8 cellular contexts compared by ENCODE assay signal in the genomic region with DNA sequence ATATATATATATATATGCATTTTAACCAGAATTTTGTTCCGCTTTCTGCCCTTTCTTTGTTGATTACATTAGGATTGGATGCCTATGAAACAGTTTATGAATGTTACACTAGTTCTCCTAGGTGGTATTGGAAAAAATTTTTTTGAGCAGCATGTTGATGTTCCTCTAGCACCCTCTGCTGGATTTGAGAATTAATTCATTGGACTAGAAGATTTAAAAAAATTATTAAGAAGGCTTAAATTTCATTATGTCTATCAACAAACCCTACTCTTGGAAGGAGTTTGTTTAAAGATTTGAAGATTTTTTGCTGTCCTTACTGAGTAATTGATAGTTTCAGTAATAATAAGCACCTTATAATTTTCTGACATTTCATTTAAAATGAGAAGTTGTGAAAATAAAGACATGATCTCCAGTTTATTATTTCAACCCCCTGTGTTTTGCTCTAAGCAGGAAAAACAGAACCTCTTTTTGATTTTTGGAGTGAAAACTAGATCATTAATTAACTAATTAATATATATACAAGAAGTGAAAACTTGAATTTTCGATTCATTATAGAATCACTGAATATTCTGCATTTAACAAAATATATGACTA.
DNase-seq lines count a peak whose midpoint lies in the region; ATAC-seq, FAIRE-seq and TF ChIP-seq lines count a peak whose summit lies in the region.

No MANE protein-coding gene starts in this region.

- 34 to 45% methylated on average over 2 of the region's 2 CpGs for WGBS in pancreas, 2 donors
- WGBS in testis, 2 donors = 45 to 75% methylated on average over 2 of the region's 2 CpGs

- H3K4me1 ChIP-seq in OCI-LY1 (ENCODE audit: insufficient read depth, low read length, severe bottlenecking) (no peaks in the 10 kb centered on the region), pancreas (peaks cover 6 to 13% (median 9%) of the 10 kb centered on the region in 3 donors), testis (no peaks in the 10 kb centered on the region)

- TF ChIP-seq POLR2A in testis (IDR thresholded peaks at IDR 0.05) = no peak
- no peak for TF ChIP-seq POLR2A in GM12891 (IDR thresholded peaks at IDR 0.05; ENCODE audit: low read depth, low read length)

- peak; percentile 29 for DNase-seq in DMS114 treated with DMSO at 0.1 percent for 48 hours (lab: John Stamatoyannopoulos, UW; ENCODE audit: unreplicated experiment)
- peak; percentile 13 for DNase-seq in HT1080 (ENCODE audit: low read depth)
- peak; percentile 25 for DNase-seq in epidermal melanocyte (ENCODE audit: insufficient read length, low spot score)
- no peak for DNase-seq in pancreas
- no peak for DNase-seq in activated T-cell treated with anti-CD3 and anti-CD28 coated beads, Interleukin-2, amount 50 U/mL, for 1 hour
- DNase-seq in testis = no peak
- no peak for DNase-seq in GM12891 (ENCODE audit: insufficient read length, low spot score)

- no peak overlapping the region for H3K9ac ChIP-seq in OCI-LY1 (ENCODE audit: low read length)

- H3K9me2 ChIP-seq in OCI-LY1 (ENCODE audit: low read depth, low read length) = no peaks in the 10 kb centered on the region

- H3K4me2 ChIP-seq in OCI-LY1 (ENCODE audit: low read length) = no peak overlapping the region

- no peaks in the 10 kb centered on the region for H3K9me3 ChIP-seq in OCI-LY1 (ENCODE audit: low read length)
- H3K9me3 ChIP-seq in pancreas = no peaks in the 10 kb centered on the region
- no peaks in the 10 kb centered on the region for H3K9me3 ChIP-seq in testis

- no peaks in the 10 kb centered on the region for H3K36me3 ChIP-seq in OCI-LY1 (ENCODE audit: insufficient read depth, low read length)
- no peaks in the 10 kb centered on the region for H3K36me3 ChIP-seq in pancreas
- no peaks in the 10 kb centered on the region for H3K36me3 ChIP-seq in testis (ENCODE audit: low read depth, missing control alignments)

- intact Hi-C loops in pancreas (cut with DNase I) (no loop called here), testis (cut with DNase I; ENCODE audit: low total_unique reads) (no loop called here)

- peak; percentile 59 for TF ChIP-seq CTCF in OCI-LY1 (IDR thresholded peaks at IDR 0.05; ENCODE audit: low read length)
- TF ChIP-seq CTCF in pancreas (IDR thresholded peaks at IDR 0.05) = peak in 3 of 4 donors; percentile 25 to 28 (median 28)
- TF ChIP-seq CTCF in testis (IDR thresholded peaks at IDR 0.05) = peak in 1 of 3 experiments; percentile 43

- H3F3A ChIP-seq in OCI-LY1 (ENCODE audit: insufficient read depth, low read length) = no peaks in the 10 kb centered on the region

- peak in 3 of 4 donors; percentile 50 to 62 (median 57) for ATAC-seq in pancreas

- H3K27me3 ChIP-seq in OCI-LY1 (ENCODE audit: insufficient read depth, low read length) = no peaks in the 10 kb centered on the region
- H3K27me3 ChIP-seq in pancreas = no peaks in the 10 kb centered on the region
- H3K27me3 ChIP-seq in testis = no peaks in the 10 kb centered on the region

- H2AFZ ChIP-seq in OCI-LY1 (ENCODE audit: low read length) = no peak overlapping the region

- H3K79me2 ChIP-seq in OCI-LY1 (ENCODE audit: insufficient read depth, low read length) = no peaks in the 10 kb centered on the region

- H4K20me1 ChIP-seq in OCI-LY1 (ENCODE audit: insufficient read depth, low read length) = no peaks in the 10 kb centered on the region

- H3K27ac ChIP-seq in OCI-LY1 (ENCODE audit: low read depth, low read length, poor library complexity, severe bottlenecking) (no peak overlapping the region), pancreas (no peak overlapping the region), testis (no peak overlapping the region)

- FAIRE-seq in pancreas (lab: Jason Lieb, UNC) (peak; percentile 78), GM12891 (lab: Jason Lieb, UNC) (no peak)

- H3K4me3 ChIP-seq in OCI-LY1 (ENCODE audit: low read depth, low read length, poor library complexity, severe bottlenecking) = no peak overlapping the region
- no peak overlapping the region for H3K4me3 ChIP-seq in pancreas
- no peak overlapping the region for H3K4me3 ChIP-seq in testis

TF ChIP-seq in GM12891, 5 proteins besides CTCF, POLR2A, EP300 and RAD21:
- TF ChIP-seq PAX5 (IDR thresholded peaks at IDR 0.05; ENCODE audit: insufficient read depth, low read length, severe bottlenecking) (no peak), TAF1 (IDR thresholded peaks at IDR 0.05; ENCODE audit: low read depth, low read length) (no peak), SPI1 (IDR thresholded peaks at IDR 0.05; ENCODE audit: low read depth, low read length) (no peak), POLR2AphosphoS5 (IDR thresholded peaks at IDR 0.05; ENCODE audit: low read depth, low read length) (no peak), POU2F2 (IDR thresholded peaks at IDR 0.05; ENCODE audit: low read depth, low read length) (no peak)

Comparison
In these comparisons a context has a peak if more than half of its experiments do, and no peak if none do; other contexts are left out.
1. DNase-seq: peak in DMS114 treated with DMSO at 0.1 percent for 48 hours (single experiment), HT1080 (single experiment) and epidermal melanocyte (single experiment); none in pancreas (0 of 6), activated T-cell treated with anti-CD3 and anti-CD28 coated beads, Interleukin-2, amount 50 U/mL, for 1 hour (single experiment), testis (single experiment) and GM12891 (single experiment).